ENCODE assay signal across 1 cellular context in genomic region chr12:64665506-64665905, GRCh38.
TF ChIP-seq lines count a peak whose summit lies in the region.

No MANE protein-coding gene starts in this region.

TF ChIP-seq in K562, 482 proteins besides CTCF, POLR2A, EP300 and RAD21 (continued from another document):
- TF ChIP-seq VEZF1 (CRISPR knock-in tag; IDR thresholded peaks at IDR 0.05) = no peak
- peak; percentile 93 for TF ChIP-seq PKNOX1 (IDR thresholded peaks at IDR 0.05)
- no peak for TF ChIP-seq ZBTB9 (CRISPR knock-in tag; IDR thresholded peaks at IDR 0.05)
